In the genomic region with DNA sequence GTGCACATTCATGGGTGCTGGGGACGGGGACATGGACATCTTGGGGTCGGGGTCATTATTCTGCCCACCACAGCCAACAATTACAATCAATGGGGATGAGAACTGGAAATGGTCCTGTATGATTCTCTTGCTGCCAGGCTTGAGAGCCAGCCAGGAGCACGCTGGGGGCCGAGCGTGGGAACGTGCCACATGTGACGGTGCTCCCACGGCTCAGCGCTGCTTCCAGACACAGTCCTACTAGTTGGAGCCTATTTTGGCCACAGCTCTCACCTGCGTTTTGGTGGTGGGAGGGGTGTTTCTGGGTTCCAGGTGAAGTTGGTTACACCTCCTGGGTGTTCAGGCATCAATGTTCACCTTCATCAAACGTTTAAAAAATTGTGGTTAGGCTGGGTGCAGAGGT, we compare ENCODE assay signal across 15 cellular contexts. TPM values are rescaled to one million over a fixed set of nuclear protein-coding genes. Genes with fewer than 3 reads are reported as not detected.
"Had no signal": no experiment of that assay in that cellular context is flagged by ENCODE, and none has a peak within 500 bp of the region (broad histone marks: within the 10 kb centered on the region; RNA-seq: fewer than 3 reads in every experiment).

No MANE protein-coding gene starts in this region.

RNA-seq across cellular contexts. Expression of a gene that starts 19.5 kb away (rescaled TPM):
- total RNA-seq: activated B cell treated with CpG ODN at 0.5 μM for 24 hours; activated CD4-positive, alpha-beta memory T cell treated with anti-CD3 and anti-CD28 coated beads for 36 hours; activated CD4-positive, alpha-beta memory T cell treated with anti-CD3 and anti-CD28 coated beads, Interleukin-2, amount 10 ng/mL, durations not matched to agents 7 days and 5 days; activated CD4-positive, alpha-beta T cell treated with anti-CD3 and anti-CD28 coated beads for 36 hours; activated CD4-positive, alpha-beta T cell treated with anti-CD3 and anti-CD28 coated beads, Interleukin-2, amount 10 ng/mL, durations not matched to agents 24 days and 14 days; activated CD4-positive, alpha-beta T cell treated with anti-CD3 and anti-CD28 coated beads, Interleukin-2, amount 10 ng/mL, durations not matched to agents 7 days and 5 days; activated CD8-positive, alpha-beta memory T cell treated with anti-CD3 and anti-CD28 coated beads for 36 hours; activated CD8-positive, alpha-beta memory T cell treated with anti-CD3 and anti-CD28 coated beads, Interleukin-2, amount 10 ng/mL, durations not matched to agents 7 days and 5 days; activated CD8-positive, alpha-beta T cell treated with anti-CD3 and anti-CD28 coated beads for 36 hours; activated CD8-positive, alpha-beta T cell treated with anti-CD3 and anti-CD28 coated beads, Interleukin-2, amount 10 ng/mL, durations not matched to agents 7 days and 5 days; T-cell; T-helper 1 cell treated with Interleukin-12 subunit alpha and Interleukin-12 subunit beta and Interleukin-4 antibody, amounts not matched to agents 30 ng/mL and 1 ng/mL, for 36 hours; T-helper 17 cell; T-helper 2 cell treated with Interferon-gamma antibody and Interleukin-4, amounts not matched to agents 100 ng/mL and 5 ng/mL, for 36 hours; WTC11 had no signal
